Comparison of ENCODE assay signal across 9 cellular contexts in genomic region chr10:35388197-35388596, GRCh38. TPM values are rescaled to one million over a fixed set of nuclear protein-coding genes. Genes with fewer than 3 reads are reported as not detected.
DNase-seq lines count a peak whose midpoint lies in the region; ATAC-seq lines count a peak whose summit lies in the region.
"Had no signal": no experiment of that assay in that cellular context is flagged by ENCODE, and none has a peak within 500 bp of the region (broad histone marks: within the 10 kb centered on the region; RNA-seq: fewer than 3 reads in every experiment).

No MANE protein-coding gene starts in this region.

- ATAC-seq in GM18868 (IDR thresholded peaks at IDR 0.05; ENCODE audit: unreplicated experiment) (peak; percentile 71), GM21576 (IDR thresholded peaks at IDR 0.05; ENCODE audit: unreplicated experiment) (peak; percentile 51), HG03378 (IDR thresholded peaks at IDR 0.05; ENCODE audit: unreplicated experiment) (peak; percentile 51), esophagus mucosa (peak; percentile 32)

- no peak for DNase-seq in hepatic stellate cell (ENCODE audit: low spot score)
- DNase-seq in DMS153 (lab: John Stamatoyannopoulos, UW): no peak
- no peak for DNase-seq in COR-L47 (lab: John Stamatoyannopoulos, UW)
- DNase-seq: activated CD8-positive, alpha-beta memory T cell treated with anti-CD3 and anti-CD28 coated beads for 24 hours; NCI-H526 had no signal

RNA-seq across cellular contexts. Expression of gene CCNY, which starts 51.9 kb away (rescaled TPM):
- 44.8 TPM for total RNA-seq in esophagus mucosa
